19 cellular contexts compared by ENCODE assay signal in the genomic region with DNA sequence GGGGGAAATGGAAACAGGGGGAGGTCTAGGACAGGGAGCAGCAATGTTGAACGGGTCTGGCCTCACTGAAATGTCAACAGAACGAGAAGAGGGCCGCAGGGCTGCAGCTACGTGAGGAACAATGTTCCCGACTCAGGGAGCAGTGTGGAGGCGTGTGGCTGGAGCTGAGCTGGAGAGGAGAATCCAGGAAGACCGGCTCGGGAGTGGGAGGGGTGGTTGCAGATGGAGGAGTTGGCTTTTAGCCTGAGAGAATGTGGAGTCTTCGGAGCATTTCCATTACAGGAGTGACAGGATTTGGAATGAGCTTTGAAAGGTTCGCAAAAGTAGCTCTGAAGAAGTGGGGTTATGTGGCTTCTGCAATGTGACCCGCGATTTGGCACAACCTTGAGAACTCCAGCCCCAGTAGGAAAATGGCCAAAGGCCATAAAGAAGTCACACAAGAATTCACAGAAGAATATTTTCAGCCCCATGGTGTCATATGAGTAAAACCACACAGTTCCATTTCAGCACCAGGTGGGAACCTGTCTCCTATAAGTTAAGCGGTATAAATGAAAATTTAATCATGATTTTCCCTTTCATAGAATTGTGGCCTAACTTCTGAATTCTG.
DNase-seq lines count a peak whose midpoint lies in the region; ATAC-seq and TF ChIP-seq lines count a peak whose summit lies in the region.
"Had no signal": no experiment of that assay in that cellular context is flagged by ENCODE, and none has a peak within 500 bp of the region (broad histone marks: within the 10 kb centered on the region; RNA-seq: fewer than 3 reads in every experiment).

No MANE protein-coding gene starts in this region.

- H3K4me1 ChIP-seq in osteoblast (ENCODE audit: insufficient read depth, low read length) (no peaks in the 10 kb centered on the region), uterus (no peaks in the 10 kb centered on the region)
- H3K4me1 ChIP-seq: foreskin keratinocyte, SJCRH30, suprapubic skin had no signal

- H3K9me3 ChIP-seq in osteoblast (ENCODE audit: low read depth, low read length) (no peaks in the 10 kb centered on the region), uterus (no peaks in the 10 kb centered on the region)
- H3K9me3 ChIP-seq: BLaER1, SJCRH30, suprapubic skin had no signal

- peak overlapping the region; percentile 66 for H2AFZ ChIP-seq in osteoblast (ENCODE audit: low read length)

- no peak for TF ChIP-seq POLR2A in uterus (IDR thresholded peaks at IDR 0.05)

- DNase-seq in M059J (ENCODE audit: low read depth) (peak; percentile 12), foreskin fibroblast (peak; percentile 2 to 22), osteoblast (ENCODE audit: insufficient read length, low spot score, missing footprints) (peak; percentile 64), uterus (peak; percentile 33 to 42), DMS 273 (lab: John Stamatoyannopoulos, UW; ENCODE audit: unreplicated experiment) (no peak)
- no peak for DNase-seq in stimulated activated CD4-positive, alpha-beta T cell treated with anti-CD3 and anti-CD28 coated beads, Interleukin-2, amount 100 ng/mL, for 48 hours
- DNase-seq: central memory CD4-positive, alpha-beta T cell; foreskin keratinocyte; Karpas-422; NCI-H1092 treated with DMSO at 0.1 percent for 48 hours; NCI-H2107; NCI-H69; PC-3; stimulated activated CD4-positive, alpha-beta T cell treated with anti-CD3 and anti-CD28 coated beads, Interleukin-1b, Interleukin-23, amount 100 ng/mL, for 48 hours; T-helper 17 cell had no signal

- H3K4me3 ChIP-seq in foreskin fibroblast (ENCODE audit: low read depth in 1 of 2, low read length in 2 of 2) (no peak overlapping the region), osteoblast (ENCODE audit: insufficient read depth, low read length) (no peak overlapping the region), uterus (no peak overlapping the region)
- H3K4me3 ChIP-seq: BLaER1, SJCRH30, suprapubic skin had no signal

- no peak overlapping the region for H3K4me2 ChIP-seq in osteoblast (ENCODE audit: insufficient read depth, low read length)
- H3K4me2 ChIP-seq: BLaER1 had no signal

- H3K79me2 ChIP-seq in osteoblast (ENCODE audit: insufficient read depth, low read length), result no peaks in the 10 kb centered on the region

- TF ChIP-seq CTCF in foreskin fibroblast (IDR thresholded peaks at IDR 0.05; ENCODE audit: low read depth, low read length) (no peak), osteoblast (IDR thresholded peaks at IDR 0.05; ENCODE audit: extremely low read depth, low read depth, low read length) (no peak), uterus (IDR thresholded peaks at IDR 0.05) (no peak)

- no peaks in the 10 kb centered on the region for H4K20me1 ChIP-seq in osteoblast (ENCODE audit: insufficient read depth, low read length)
- H4K20me1 ChIP-seq: BLaER1 had no signal

- intact Hi-C loops in uterus (cut with DNase I; ENCODE audit: low total_unique reads), result no loop called here

- H3K27me3 ChIP-seq in osteoblast (ENCODE audit: insufficient read depth, low read length) (no peaks in the 10 kb centered on the region), uterus (no peaks in the 10 kb centered on the region)
- H3K27me3 ChIP-seq: BLaER1, suprapubic skin had no signal

- no peak for ATAC-seq in GM21528 (IDR thresholded peaks at IDR 0.05; ENCODE audit: low FRiP score, unreplicated experiment)
- ATAC-seq: foreskin keratinocyte, PC-3, T-helper 17 cell had no signal

- H3K36me3 ChIP-seq in osteoblast (ENCODE audit: insufficient read depth, low read length) (no peaks in the 10 kb centered on the region), uterus (no peaks in the 10 kb centered on the region)
- H3K36me3 ChIP-seq: BLaER1, SJCRH30, suprapubic skin had no signal

- H3K27ac ChIP-seq in osteoblast (ENCODE audit: low read depth, low read length), result no peak overlapping the region
- no peak overlapping the region for H3K27ac ChIP-seq in uterus
- H3K27ac ChIP-seq: BLaER1, foreskin keratinocyte, SJCRH30, suprapubic skin had no signal

Comparison
In these comparisons a context has a peak if more than half of its experiments do, and no peak if none do; other contexts are left out.
1. DNase-seq: peak in M059J (single experiment), foreskin fibroblast (2 of 2), osteoblast (single experiment) and uterus (2 of 2); none in stimulated activated CD4-positive, alpha-beta T cell treated with anti-CD3 and anti-CD28 coated beads, Interleukin-2, amount 100 ng/mL, for 48 hours (0 of 2) and DMS 273 (single experiment).